Comparison of ENCODE assay signal across 9 cellular contexts in the genomic region with DNA sequence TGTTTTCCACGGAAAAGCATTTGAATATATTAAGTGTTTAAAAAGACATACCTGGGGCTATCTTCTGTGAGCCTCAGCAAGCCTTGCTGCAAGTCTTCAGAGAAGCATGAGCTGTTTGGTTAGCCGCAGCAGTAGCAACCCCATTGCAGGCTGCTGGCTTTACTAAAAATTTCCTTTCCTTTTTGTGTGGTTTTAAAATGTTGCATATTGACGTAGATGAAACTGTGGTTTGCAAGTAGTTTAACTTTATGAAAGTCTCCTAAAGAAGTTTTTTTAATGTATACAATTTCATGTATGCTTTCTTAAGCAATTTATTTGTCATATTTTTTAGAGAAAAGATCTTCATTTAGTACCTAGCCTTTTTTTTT. TPM values are rescaled to one million over a fixed set of nuclear protein-coding genes. Genes with fewer than 3 reads are reported as not detected.
DNase-seq lines count a peak whose midpoint lies in the region; ATAC-seq and TF ChIP-seq lines count a peak whose summit lies in the region.
"Had no signal": no experiment of that assay in that cellular context is flagged by ENCODE, and none has a peak within 500 bp of the region (broad histone marks: within the 10 kb centered on the region; RNA-seq: fewer than 3 reads in every experiment).

A gene with protein sequence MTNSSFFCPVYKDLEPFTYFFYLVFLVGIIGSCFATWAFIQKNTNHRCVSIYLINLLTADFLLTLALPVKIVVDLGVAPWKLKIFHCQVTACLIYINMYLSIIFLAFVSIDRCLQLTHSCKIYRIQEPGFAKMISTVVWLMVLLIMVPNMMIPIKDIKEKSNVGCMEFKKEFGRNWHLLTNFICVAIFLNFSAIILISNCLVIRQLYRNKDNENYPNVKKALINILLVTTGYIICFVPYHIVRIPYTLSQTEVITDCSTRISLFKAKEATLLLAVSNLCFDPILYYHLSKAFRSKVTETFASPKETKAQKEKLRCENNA (minus strand): TSS at position 164 of the 368 bp plus-strand sequence. CDS start 3,830 bp downstream, outside the sequence.

- DNase-seq in GM12864 (ENCODE audit: low read depth): peak; percentile 35
- DNase-seq in activated CD4-positive, alpha-beta T cell treated with anti-CD3 and anti-CD28 coated beads for 36 hours: peak; percentile 82
- peak; percentile 24 for DNase-seq in natural killer cell
- no peak for DNase-seq in NCI-H2081 treated with DMSO at 0.1 percent for 48 hours (lab: John Stamatoyannopoulos, UW)
- DNase-seq in NCI-H1930 (lab: John Stamatoyannopoulos, UW): no peak
- DNase-seq in SHP77 (lab: John Stamatoyannopoulos, UW): no peak
- no peak for DNase-seq in colonic mucosa

- no peaks in the 10 kb centered on the region for H3K36me3 ChIP-seq in colonic mucosa

- ATAC-seq in HG02759 (IDR thresholded peaks at IDR 0.05; ENCODE audit: unreplicated experiment) (peak; percentile 92), natural killer cell (peak; percentile 76 to 96 (median 89))
- ATAC-seq in activated CD4-positive, alpha-beta T cell treated with anti-CD3 and anti-CD28 coated beads for 36 hours: peak; percentile 66

- H3K4me3 Mint-ChIP-seq in activated CD4-positive, alpha-beta T cell treated with anti-CD3 and anti-CD28 coated beads for 36 hours: peak within 1 kb of the TSS; percentile 83
- peak within 1 kb of the TSS; percentile 67 for H3K4me3 Mint-ChIP-seq in natural killer cell

- peak within 1 kb of the TSS; percentile 96 for H3K27ac Mint-ChIP-seq in activated CD4-positive, alpha-beta T cell treated with anti-CD3 and anti-CD28 coated beads for 36 hours
- H3K27ac Mint-ChIP-seq in natural killer cell: peak within 1 kb of the TSS; percentile 78 to 84

- H3K9me3 ChIP-seq in colonic mucosa: no peaks in the 10 kb centered on the region

- intact Hi-C loops in activated CD4-positive, alpha-beta T cell treated with anti-CD3 and anti-CD28 coated beads for 36 hours (cut with DNase I, micrococcal nuclease): loop anchor here (1.0 to 10.0 kb wide), 15 partner anchors 12 to 1959 kb away; a partner anchor contains a TSS
- intact Hi-C loops in natural killer cell (cut with micrococcal nuclease) (loop anchor here (2.0 kb wide), 1 partner anchor 34 kb away; no protein-coding TSS in a partner anchor), colonic mucosa (cut with DNase I) (no loop called here)

- no peaks in the 10 kb centered on the region for H3K27me3 Mint-ChIP-seq in activated CD4-positive, alpha-beta T cell treated with anti-CD3 and anti-CD28 coated beads for 36 hours
- H3K27me3 Mint-ChIP-seq in natural killer cell (ENCODE audit: low read depth in 2 of 2): no peaks in the 10 kb centered on the region

- CTCF ChIA-PET in activated CD4-positive, alpha-beta T cell treated with anti-CD3 and anti-CD28 coated beads for 36 hours (lab: Charles Lee): interaction anchor here (0.6 to 3.6 kb wide), 8 partner anchors 11 to 465 kb away, joined by 3 to 11 read pairs (median 4); no protein-coding TSS in a partner anchor

- no peak within 1 kb of the TSS for H3K9ac ChIP-seq in colonic mucosa (ENCODE audit: low read depth in 2 of 2, low read length in 2 of 2)
- H3K9ac ChIP-seq: parathyroid adenoma had no signal

- TF ChIP-seq CTCF in GM12864 (IDR thresholded peaks at IDR 0.05; ENCODE audit: low read depth, low read length, missing control alignments) (no peak), natural killer cell (IDR thresholded peaks at IDR 0.05) (no peak), colonic mucosa (IDR thresholded peaks at IDR 0.05) (no peak)

- no peaks in the 10 kb centered on the region for H3K27me3 ChIP-seq in colonic mucosa

- POLR2A ChIA-PET in activated CD4-positive, alpha-beta T cell treated with anti-CD3 and anti-CD28 coated beads for 36 hours (lab: Charles Lee): interaction anchor here (0.6 to 1.2 kb wide), 11 partner anchors 22 to 1471 kb away, joined by 3 to 14 read pairs (median 5); no protein-coding TSS in a partner anchor

- peaks cover 40% of the 10 kb centered on the region for H3K36me3 Mint-ChIP-seq in activated CD4-positive, alpha-beta T cell treated with anti-CD3 and anti-CD28 coated beads for 36 hours (ENCODE audit: low read depth)
- no peaks in the 10 kb centered on the region for H3K36me3 Mint-ChIP-seq in natural killer cell

- peaks cover 3% of the 10 kb centered on the region for H3K9me3 Mint-ChIP-seq in activated CD4-positive, alpha-beta T cell treated with anti-CD3 and anti-CD28 coated beads for 36 hours (ENCODE audit: low read depth)
- no peaks in the 10 kb centered on the region for H3K9me3 Mint-ChIP-seq in natural killer cell

- H3K4me3 ChIP-seq in GM12864 (ENCODE audit: low read depth, low read length) (no peak within 1 kb of the TSS), colonic mucosa (no peak within 1 kb of the TSS)

- peaks cover 63% of the 10 kb centered on the region for H3K4me1 Mint-ChIP-seq in activated CD4-positive, alpha-beta T cell treated with anti-CD3 and anti-CD28 coated beads for 36 hours
- H3K4me1 Mint-ChIP-seq in natural killer cell: peaks cover 48 to 49% of the 10 kb centered on the region in 2 donors

- H3K27ac ChIP-seq in colonic mucosa: no peak within 1 kb of the TSS
- H3K27ac ChIP-seq: parathyroid adenoma had no signal

- no peaks in the 10 kb centered on the region for H3K4me1 ChIP-seq in colonic mucosa
- H3K4me1 ChIP-seq: parathyroid adenoma had no signal

RNA-seq across cellular contexts. Expression of the gene that starts here (rescaled TPM):
- 100 to 1,000 TPM in 1 of 2 experiments, 10 to 100 TPM in 1; 84.9 to 111 TPM for total RNA-seq in activated CD4-positive, alpha-beta T cell treated with anti-CD3 and anti-CD28 coated beads for 36 hours
- 1 to 10 TPM; 3.4 to 9.0 (median 8.2) TPM for total RNA-seq in natural killer cell
- total RNA-seq in colonic mucosa: under 1 TPM; 0.40 to 0.53 TPM

Comparison
In these comparisons a context has a peak if more than half of its experiments do, and no peak if none do; other contexts are left out.
1. RNA of the gene that starts here (total RNA-seq): 84.9 to 111 TPM in activated CD4-positive, alpha-beta T cell treated with anti-CD3 and anti-CD28 coated beads for 36 hours; 3.4 to 9.0 TPM in natural killer cell and 0.40 to 0.53 TPM in colonic mucosa; every median in the first group is over 4 times any median in the second.
2. DNase-seq: peak in GM12864 (single experiment), activated CD4-positive, alpha-beta T cell treated with anti-CD3 and anti-CD28 coated beads for 36 hours (single experiment) and natural killer cell (single experiment); none in NCI-H2081 treated with DMSO at 0.1 percent for 48 hours (single experiment), NCI-H1930 (0 of 2), SHP77 (0 of 2) and colonic mucosa (single experiment).
3. Peak in every context shown above with its lines, with median percentiles within 50 percentile points of each other: ATAC-seq.